ENCODE assay signal across 8 cellular contexts in genomic region chr1:31745071-31745897, GRCh38. TPM values are rescaled to one million over a fixed set of nuclear protein-coding genes. Genes with fewer than 3 reads are reported as not detected.
DNase-seq lines count a peak whose midpoint lies in the region; ATAC-seq and TF ChIP-seq lines count a peak whose summit lies in the region.

No MANE protein-coding gene starts in this region.

- no peak overlapping the region for H3K27ac Mint-ChIP-seq in activated T-cell treated with anti-CD3 and anti-CD28 coated beads, Interleukin-2, amount 50 U/mL, for 72 hours
- peak overlapping the region; percentile 71 for H3K27ac Mint-ChIP-seq in neural crest cell (ENCODE audit: unreplicated experiment)

- no peak overlapping the region for H3K4me2 ChIP-seq in fibroblast of lung (ENCODE audit: extremely low read depth, insufficient read depth, low read length)

- H3K36me3 ChIP-seq in BJ (ENCODE audit: control insufficient read depth, insufficient read depth, low read length) (peaks cover 7% of the 10 kb centered on the region), NT2/D1 (ENCODE audit: insufficient read depth, insufficient read length, low read length) (peaks cover 23% of the 10 kb centered on the region), fibroblast of lung (ENCODE audit: control insufficient read depth, insufficient read depth, low read length) (no peaks in the 10 kb centered on the region), aorta (ENCODE audit: control insufficient read depth in 1 of 2, insufficient read depth in 2 of 2, low read length in 1 of 2) (no peaks in the 10 kb centered on the region)

- H3K9me3 ChIP-seq in NT2/D1 (ENCODE audit: insufficient read depth, low read length) (no peaks in the 10 kb centered on the region), fibroblast of lung (ENCODE audit: control insufficient read depth, insufficient read depth, low read depth, low read length) (no peaks in the 10 kb centered on the region), aorta (ENCODE audit: control insufficient read depth, low read length) (no peaks in the 10 kb centered on the region)

- H4K20me1 ChIP-seq in fibroblast of lung (ENCODE audit: control insufficient read depth, extremely low read depth, insufficient read depth, low read length), result no peaks in the 10 kb centered on the region

- no peaks in the 10 kb centered on the region for H3K9me3 Mint-ChIP-seq in activated T-cell treated with anti-CD3 and anti-CD28 coated beads, Interleukin-2, amount 50 U/mL, for 72 hours
- H3K9me3 Mint-ChIP-seq in neural crest cell, result no peaks in the 10 kb centered on the region

- no peak overlapping the region for H2AFZ ChIP-seq in fibroblast of lung (ENCODE audit: low read length)

- no peak overlapping the region for H3K4me3 Mint-ChIP-seq in activated T-cell treated with anti-CD3 and anti-CD28 coated beads, Interleukin-2, amount 50 U/mL, for 72 hours
- no peak overlapping the region for H3K4me3 Mint-ChIP-seq in neural crest cell

- DNase-seq in BJ (ENCODE audit: low read depth) (no peak), GM20000 (ENCODE audit: low spot score) (peak; percentile 87), NT2/D1 (ENCODE audit: low read depth, low spot score) (no peak), fibroblast of lung (ENCODE audit: low read depth in 2 of 2) (peak in 1 of 2 donors; percentile 58), neural crest cell (ENCODE audit: low read depth, low spot score) (peak; percentile 65), aorta (peak; percentile 68 to 90)
- peak; percentile 67 to 74 for DNase-seq in activated T-cell treated with anti-CD3 and anti-CD28 coated beads, Interleukin-2, amount 50 U/mL, for 72 hours

- no peaks in the 10 kb centered on the region for H3K79me2 ChIP-seq in fibroblast of lung (ENCODE audit: control insufficient read depth, insufficient read depth, low read length)

- TF ChIP-seq CTCF in BJ (IDR thresholded peaks at IDR 0.05; ENCODE audit: insufficient read depth, low read depth, low read length) (peak; percentile 90), GM20000 (IDR thresholded peaks at IDR 0.05; ENCODE audit: extremely low read depth, missing control alignments) (peak; percentile 70), fibroblast of lung (conservative IDR thresholded peaks at IDR 0.05 in 1 of 2, IDR thresholded peaks at IDR 0.05 in 1 of 2; ENCODE audit: low read depth in 1 of 2, low read length in 2 of 2) (peak; percentile 81 to 85), neural crest cell (conservative IDR thresholded peaks at IDR 0.05) (peak; percentile 72)

- H3K36me3 Mint-ChIP-seq in activated T-cell treated with anti-CD3 and anti-CD28 coated beads, Interleukin-2, amount 50 U/mL, for 72 hours (ENCODE audit: insufficient read depth in 2 of 2), result no peaks in the 10 kb centered on the region
- H3K36me3 Mint-ChIP-seq in neural crest cell (ENCODE audit: low read depth), result no peaks in the 10 kb centered on the region

- H3K27ac ChIP-seq in fibroblast of lung (ENCODE audit: insufficient read depth, low read length) (no peak overlapping the region), aorta (ENCODE audit: low read depth in 1 of 2, low read length in 2 of 2) (no peak overlapping the region)

- CTCF ChIA-PET in BJ (lab: Yijun Ruan, JAX), result interaction anchor here (0.7 to 5.7 kb wide), 25 partner anchors 9 to 219 kb away, joined by 3 to 57 read pairs (median 4); no protein-coding TSS in a partner anchor

- peaks cover 55% of the 10 kb centered on the region for H3K4me1 ChIP-seq in NT2/D1 (ENCODE audit: insufficient read depth, insufficient read length)
- no peaks in the 10 kb centered on the region for H3K4me1 ChIP-seq in fibroblast of lung (ENCODE audit: control insufficient read depth, extremely low read depth, insufficient read depth, low read length)
- no peaks in the 10 kb centered on the region for H3K4me1 ChIP-seq in aorta (ENCODE audit: control insufficient read depth in 1 of 2, insufficient read depth in 2 of 2, low read length in 2 of 2)

- H3K4me3 ChIP-seq in BJ (ENCODE audit: low read depth, low read length) (no peak overlapping the region), NT2/D1 (ENCODE audit: insufficient read length, low read depth) (no peak overlapping the region), fibroblast of lung (replicated peaks in 1 of 4; ENCODE audit: control extremely low read depth in 1 of 4, insufficient read depth in 1 of 4, low read depth in 3 of 4, low read length in 4 of 4) (no peak overlapping the region), aorta (ENCODE audit: low read length in 2 of 2) (no peak overlapping the region)

- H3K27me3 Mint-ChIP-seq in activated T-cell treated with anti-CD3 and anti-CD28 coated beads, Interleukin-2, amount 50 U/mL, for 72 hours (ENCODE audit: low read depth), result peaks cover 23% of the 10 kb centered on the region
- H3K27me3 Mint-ChIP-seq in neural crest cell (ENCODE audit: low read depth), result no peaks in the 10 kb centered on the region

- POLR2A ChIA-PET in BJ (lab: Charles Lee), result interaction anchor here (0.6 kb wide), 1 partner anchor 383 kb away, joined by 4 read pairs; no protein-coding TSS in a partner anchor

- H3K27me3 ChIP-seq in BJ (ENCODE audit: control insufficient read depth, insufficient read depth, low read length), result no peaks in the 10 kb centered on the region
- no peaks in the 10 kb centered on the region for H3K27me3 ChIP-seq in NT2/D1 (ENCODE audit: insufficient read depth, insufficient read length)
- no peaks in the 10 kb centered on the region for H3K27me3 ChIP-seq in fibroblast of lung (ENCODE audit: control insufficient read depth, insufficient read depth, low read length)
- H3K27me3 ChIP-seq in aorta (ENCODE audit: control insufficient read depth in 1 of 2, insufficient read depth in 2 of 2, low read length in 1 of 2), result no peaks in the 10 kb centered on the region

- 52 to 53% methylated on average over 4 of the region's 4 CpGs for WGBS in aorta, 2 donors

- peaks cover 15% of the 10 kb centered on the region for H3K4me1 Mint-ChIP-seq in activated T-cell treated with anti-CD3 and anti-CD28 coated beads, Interleukin-2, amount 50 U/mL, for 72 hours (ENCODE audit: low read depth)
- H3K4me1 Mint-ChIP-seq in neural crest cell, result peaks cover 30% of the 10 kb centered on the region

- peak; percentile 80 to 81 for ATAC-seq in activated T-cell treated with anti-CD3 and anti-CD28 coated beads, Interleukin-2, amount 50 U/mL, for 72 hours (replicated peaks in 1 of 2)
- peak; percentile 62 for ATAC-seq in aorta (ENCODE audit: low FRiP score)
- ATAC-seq in HG03045 (IDR thresholded peaks at IDR 0.05; ENCODE audit: unreplicated experiment), result no peak

- H3K9ac ChIP-seq in NT2/D1 (ENCODE audit: insufficient read length, low read depth) (peak overlapping the region; percentile 47), fibroblast of lung (ENCODE audit: insufficient read depth, low read length) (no peak overlapping the region)

- intact Hi-C loops in aorta (cut with DNase I), result loop anchor here in 1 of 2 donors (2.0 to 5.0 kb wide), 2 partner anchors 42 to 82 kb away; no protein-coding TSS in a partner anchor

RNA-seq across cellular contexts. Expression of gene ADGRB2, which starts 18.9 kb away (rescaled TPM):
- 6.4 and 9.2 TPM in 2 replicates for polyA plus RNA-seq in BJ (2011; rRNA removed)
- 6.2 and 7.2 TPM in 2 replicates for polyA minus RNA-seq in BJ (2011; rRNA and poly(A)+ RNA removed)
- 1 to 10 TPM; 1.0 to 2.3 TPM for total RNA-seq in activated T-cell treated with anti-CD3 and anti-CD28 coated beads, Interleukin-2, amount 50 U/mL, for 72 hours
- total RNA-seq in fibroblast of lung, result 7.4 and 10.4 TPM in 2 replicates
- polyA plus RNA-seq in fibroblast of lung, result 4.4 and 4.8 TPM in 2 replicates
- polyA plus RNA-seq in fibroblast of lung (2012), result 9.7 and 10.0 TPM in 2 replicates
- 12.0 and 13.2 TPM in 2 replicates for polyA minus RNA-seq in fibroblast of lung (ENCODE audit: low replicate concordance)
- 17.8 and 18.8 TPM in 2 replicates for total RNA-seq in neural crest cell
- 1 to 10 TPM; 1.8 to 4.6 TPM for total RNA-seq in aorta
- polyA plus RNA-seq in aorta, result 1 to 10 TPM; 1.8 to 2.4 TPM

RNA-seq across cellular contexts. Expression of gene COL16A1, which starts 41.5 kb away (rescaled TPM):
- 88.3 and 123 TPM in 2 replicates for polyA plus RNA-seq in BJ (2011; rRNA removed)
- 51.0 and 61.9 TPM in 2 replicates for polyA minus RNA-seq in BJ (2011; rRNA and poly(A)+ RNA removed)
- total RNA-seq in activated T-cell treated with anti-CD3 and anti-CD28 coated beads, Interleukin-2, amount 50 U/mL, for 72 hours, result under 1 TPM; 0.49 to 0.82 TPM
- 80.3 and 150 TPM in 2 replicates for total RNA-seq in fibroblast of lung
- polyA plus RNA-seq in fibroblast of lung, result 20.9 and 21.0 TPM in 2 replicates
- polyA plus RNA-seq in fibroblast of lung (2012), result 57.9 and 61.9 TPM in 2 replicates
- polyA minus RNA-seq in fibroblast of lung (ENCODE audit: low replicate concordance), result 42.9 and 69.1 TPM in 2 replicates
- 0.72 and 0.80 TPM in 2 replicates for total RNA-seq in neural crest cell
- 100 to 1,000 TPM in 1 of 2 donors, 10 to 100 TPM in 1; 71.4 to 188 TPM for total RNA-seq in aorta
- polyA plus RNA-seq in aorta, result 100 to 1,000 TPM in 1 of 2 donors, 10 to 100 TPM in 1; 39.8 to 358 TPM

Comparison
In these comparisons a context has a peak if more than half of its experiments do, and no peak if none do; other contexts are left out.
1. DNase-seq: peak in GM20000 (single experiment), activated T-cell treated with anti-CD3 and anti-CD28 coated beads, Interleukin-2, amount 50 U/mL, for 72 hours (2 of 2), neural crest cell (single experiment) and aorta (2 of 2); none in BJ (single experiment) and NT2/D1 (single experiment).
2. RNA of gene COL16A1, which starts 41.5 kb away (total RNA-seq): 71.4 to 188 TPM in aorta and 80.3 to 150 TPM in fibroblast of lung; 0.49 to 0.82 TPM in activated T-cell treated with anti-CD3 and anti-CD28 coated beads, Interleukin-2, amount 50 U/mL, for 72 hours and 0.72 to 0.80 TPM in neural crest cell; every median in the first group is over 10 times any median in the second.
3. Peak in every context shown above with its lines, with median percentiles within 50 percentile points of each other: CTCF ChIP-seq.